23 cellular contexts compared by ENCODE assay signal in the genomic region with DNA sequence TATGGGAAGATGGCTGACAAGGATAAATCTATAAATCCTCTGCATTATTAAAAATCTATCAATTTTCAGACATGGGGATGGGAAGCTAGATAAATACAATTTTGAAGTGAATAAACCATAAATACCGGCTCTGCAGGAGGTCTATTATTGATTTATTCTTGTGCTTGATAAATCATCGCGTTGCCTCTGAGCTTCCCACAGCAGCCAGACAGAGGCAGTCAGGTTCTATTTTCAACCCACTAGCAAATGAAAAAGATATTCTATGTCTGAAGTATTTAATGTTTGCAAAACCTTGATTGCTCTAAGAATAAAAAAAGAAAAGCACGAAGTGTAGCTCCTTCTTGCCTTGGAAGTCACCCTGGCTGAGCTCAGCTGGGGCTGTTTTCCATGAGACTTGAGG.
"Had no signal": no experiment of that assay in that cellular context is flagged by ENCODE, and none has a peak within 500 bp of the region (broad histone marks: within the 10 kb centered on the region; RNA-seq: fewer than 3 reads in every experiment).

No MANE protein-coding gene starts in this region.

- DNase-seq: activated B cell treated with CpG ODN at 0.5 μM for 24 hours; activated CD4-positive, alpha-beta T cell treated with anti-CD3 and anti-CD28 coated beads for 36 hours; activated CD4-positive, alpha-beta T cell treated with anti-CD3 and anti-CD28 coated beads, Interleukin-2, amount 50 U/mL, for 4 hours; activated CD8-positive, alpha-beta memory T cell treated with anti-CD3 and anti-CD28 coated beads for 24 hours; activated CD8-positive, alpha-beta memory T cell treated with anti-CD3 and anti-CD28 coated beads, Interleukin-2, amount 50 U/mL, for 4 hours; activated T-cell treated with anti-CD3 and anti-CD28 coated beads, Interleukin-2, amount 50 U/mL, for 24 hours; adrenal gland; effector CD4-positive, alpha-beta T cell; kidney; nephron progenitor cell; posterior cingulate gyrus; retina; stimulated activated CD4-positive, alpha-beta T cell treated with anti-CD3 and anti-CD28 coated beads, Interleukin-12 subunit alpha, Interleukin-12 subunit beta, amount 100 ng/mL, for 4 hours; stimulated activated CD4-positive, alpha-beta T cell treated with anti-CD3 and anti-CD28 coated beads, Interleukin-4, amount 100 ng/mL, for 4 hours; stimulated activated naive CD8-positive, alpha-beta T cell treated with anti-CD3 and anti-CD28 coated beads, Interleukin-15, Interleukin-2, amounts not matched to agents 100 U/mL and 50 U/mL, for 24 hours; upper lobe of left lung had no signal

- H3K9me3 ChIP-seq: adrenal gland, ascending aorta, breast epithelium, upper lobe of left lung had no signal

- H3K4me1 Mint-ChIP-seq: activated CD4-positive, alpha-beta T cell treated with anti-CD3 and anti-CD28 coated beads for 36 hours; activated T-helper 17 cell treated with anti-CD3 and anti-CD28 coated beads, Interleukin-2, amount 50 U/mL, for 72 hours; nephron progenitor cell had no signal

- H3K9me3 Mint-ChIP-seq: activated B cell treated with CpG ODN at 0.5 μM for 24 hours; dendritic cell treated with granulocyte-macrophage colony-stimulating factor and Interleukin-4, amounts not matched to agents 40 ng/mL and 50 ng/mL, for 4 days had no signal

- H3K4me3 Mint-ChIP-seq: activated B cell treated with CpG ODN at 0.5 μM for 24 hours; activated CD4-positive, alpha-beta T cell treated with anti-CD3 and anti-CD28 coated beads for 36 hours; activated naive CD8-positive, alpha-beta T cell; activated T-cell treated with anti-CD3 and anti-CD28 coated beads, Interleukin-2, amount 50 U/mL, for 24 hours; activated T-helper 17 cell treated with anti-CD3 and anti-CD28 coated beads, Interleukin-2, amount 50 U/mL, for 72 hours; dendritic cell treated with granulocyte-macrophage colony-stimulating factor and Interleukin-4, amounts not matched to agents 40 ng/mL and 50 ng/mL, for 4 days; memory B cell; nephron progenitor cell; T-helper 1 cell treated with Interleukin-12 subunit alpha and Interleukin-12 subunit beta and Interleukin-4 antibody, amounts not matched to agents 30 μg/mL and 1 μg/mL, for 36 hours had no signal

- H3K27me3 Mint-ChIP-seq: activated B cell treated with CpG ODN at 0.5 μM for 24 hours; activated CD4-positive, alpha-beta T cell treated with anti-CD3 and anti-CD28 coated beads for 36 hours; activated naive CD8-positive, alpha-beta T cell; activated T-cell treated with anti-CD3 and anti-CD28 coated beads, Interleukin-2, amount 50 U/mL, for 24 hours; activated T-helper 17 cell treated with anti-CD3 and anti-CD28 coated beads, Interleukin-2, amount 50 U/mL, for 72 hours; dendritic cell treated with granulocyte-macrophage colony-stimulating factor and Interleukin-4, amounts not matched to agents 40 ng/mL and 50 ng/mL, for 4 days; memory B cell had no signal

- H3K4me3 ChIP-seq: adrenal gland, ascending aorta, breast epithelium, upper lobe of left lung had no signal

- H3K27ac Mint-ChIP-seq: activated B cell treated with CpG ODN at 0.5 μM for 24 hours; activated CD4-positive, alpha-beta T cell treated with anti-CD3 and anti-CD28 coated beads for 36 hours; activated naive CD8-positive, alpha-beta T cell; activated T-cell treated with anti-CD3 and anti-CD28 coated beads, Interleukin-2, amount 50 U/mL, for 24 hours; activated T-helper 17 cell treated with anti-CD3 and anti-CD28 coated beads, Interleukin-2, amount 50 U/mL, for 72 hours; dendritic cell treated with granulocyte-macrophage colony-stimulating factor and Interleukin-4, amounts not matched to agents 40 ng/mL and 50 ng/mL, for 4 days; memory B cell; nephron progenitor cell; T-helper 1 cell treated with Interleukin-12 subunit alpha and Interleukin-12 subunit beta and Interleukin-4 antibody, amounts not matched to agents 30 μg/mL and 1 μg/mL, for 36 hours had no signal

- H3K27ac ChIP-seq: adrenal gland, ascending aorta, breast epithelium, upper lobe of left lung had no signal

- H3K4me1 ChIP-seq: adrenal gland, ascending aorta, breast epithelium, upper lobe of left lung had no signal

- H3K36me3 ChIP-seq: adrenal gland, breast epithelium had no signal

- H3K27me3 ChIP-seq: adrenal gland, ascending aorta, breast epithelium, upper lobe of left lung had no signal

- ATAC-seq: activated CD4-positive, alpha-beta T cell treated with anti-CD3 and anti-CD28 coated beads for 36 hours; activated T-helper 17 cell treated with anti-CD3 and anti-CD28 coated beads, Interleukin-2, amount 50 U/mL, for 72 hours; stimulated activated naive CD8-positive, alpha-beta T cell treated with anti-CD3 and anti-CD28 coated beads, Interleukin-15, Interleukin-2, amounts not matched to agents 100 U/mL and 50 U/mL, for 24 hours had no signal
